Comparison of ENCODE assay signal across 18 cellular contexts in the genomic region with DNA sequence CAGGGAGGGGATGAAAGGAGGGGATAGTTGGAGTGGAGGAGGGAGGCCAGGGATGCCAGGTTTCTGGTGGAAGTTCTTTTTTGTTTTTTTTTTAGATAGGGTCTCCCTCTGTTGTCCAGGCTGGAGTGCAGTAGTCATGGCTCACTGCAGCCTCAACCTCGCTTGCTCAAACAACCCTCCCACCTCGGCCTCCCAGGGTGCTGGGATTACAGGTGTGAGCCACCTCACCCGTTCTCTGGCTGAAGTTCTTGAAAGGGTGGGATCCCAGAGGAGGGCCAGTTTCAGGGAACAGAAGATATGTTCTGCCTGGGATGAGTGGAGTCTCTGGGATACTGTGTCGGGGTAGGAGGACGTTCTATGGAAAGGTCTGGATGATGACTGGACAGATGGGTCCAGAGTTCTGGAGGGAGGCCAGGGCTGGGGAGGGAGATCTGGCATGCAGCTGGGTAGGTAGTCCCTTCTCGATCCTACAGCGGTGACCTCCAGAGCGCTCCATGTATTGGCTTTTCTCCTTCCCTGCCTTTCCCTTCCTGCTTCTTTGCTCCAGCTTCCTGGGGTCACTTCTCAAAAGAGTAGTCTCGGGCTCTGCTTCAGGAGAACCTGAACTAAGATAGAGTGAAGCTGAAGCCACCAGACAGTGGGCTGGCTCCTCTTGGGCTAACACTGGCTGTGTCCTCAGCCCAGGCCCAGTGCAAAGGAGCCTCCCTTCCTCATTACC. TPM values are rescaled to one million over a fixed set of nuclear protein-coding genes. Genes with fewer than 3 reads are reported as not detected.
DNase-seq lines count a peak whose midpoint lies in the region; ATAC-seq, FAIRE-seq and TF ChIP-seq lines count a peak whose summit lies in the region.
"Had no signal": no experiment of that assay in that cellular context is flagged by ENCODE, and none has a peak within 500 bp of the region (broad histone marks: within the 10 kb centered on the region; RNA-seq: fewer than 3 reads in every experiment).

No MANE protein-coding gene starts in this region.

- CTCF ChIA-PET in H1 (lab: Charles Lee; ENCODE audit: partially characterized antibody) = interaction anchor here (1.1 to 4.3 kb wide), 4 partner anchors 20 to 63 kb away, joined by 3 to 19 read pairs (median 8); no protein-coding TSS in a partner anchor

- no peaks in the 10 kb centered on the region for H3K79me1 ChIP-seq in H1 (ENCODE audit: low read depth, low read length)

- H2BK12ac ChIP-seq in H1 (ENCODE audit: low read depth, low read length) = no peak overlapping the region

- H2BK5ac ChIP-seq in H1 (ENCODE audit: low read depth, low read length) = 0 out of 2 replicates have a peak overlapping the region, but pooled peaks have one; percentile 8

- H3K4me3 Mint-ChIP-seq in stimulated activated naive CD8-positive, alpha-beta T cell treated with anti-CD3 and anti-CD28 coated beads, Interleukin-15, amount 100 ng/mL, for 72 hours = no peak overlapping the region
- H3K4me3 Mint-ChIP-seq in naive B cell = no peak overlapping the region
- H3K4me3 Mint-ChIP-seq in stimulated activated naive B cell treated with anti-CD40 and anti-IgM and Interleukin-4, amounts not matched to agents 10 μg/mL and 1 μg/mL and 100 μg/mL, for 72 hours = peak overlapping the region in 1 of 2 donors; percentile 19
- H3K4me3 Mint-ChIP-seq in effector memory CD8-positive, alpha-beta T cell = no peak overlapping the region
- H3K4me3 Mint-ChIP-seq: CD8-positive, alpha-beta T cell had no signal

- H3K79me2 ChIP-seq in H1 (ENCODE audit: control insufficient read depth in 1 of 2, insufficient read depth in 2 of 2, low read length in 2 of 2) = no peaks in the 10 kb centered on the region
- H3K79me2 ChIP-seq in Karpas-422 (ENCODE audit: low read length) = no peaks in the 10 kb centered on the region

- H3K56ac ChIP-seq in H1 (replicated peaks; ENCODE audit: insufficient read length, low read depth, low read length) = no peak overlapping the region

- no peak overlapping the region for H2BK120ac ChIP-seq in H1 (replicated peaks; ENCODE audit: low read depth, low read length)

- FAIRE-seq in H1 (lab: Jason Lieb, UNC) = no peak

- no peak overlapping the region for H4K91ac ChIP-seq in H1 (replicated peaks; ENCODE audit: insufficient read length, low read length)

- no peak overlapping the region for H2AFZ ChIP-seq in H1 (ENCODE audit: low read length)
- H2AFZ ChIP-seq in Karpas-422 (ENCODE audit: low read length) = no peak overlapping the region

- H3K9me2 ChIP-seq in Karpas-422 (replicated peaks; ENCODE audit: insufficient read depth, low read length) = no peaks in the 10 kb centered on the region

- H3K4me2 ChIP-seq in H1 (ENCODE audit: insufficient read depth in 1 of 2, low read depth in 2 of 2, low read length in 2 of 2) (no peak overlapping the region), Karpas-422 (ENCODE audit: low read depth, low read length, poor library complexity, severe bottlenecking) (no peak overlapping the region)
- H3K4me2 ChIP-seq: KMS-11 had no signal

- H3K9me3 Mint-ChIP-seq in stimulated activated naive CD8-positive, alpha-beta T cell treated with anti-CD3 and anti-CD28 coated beads, Interleukin-15, amount 100 ng/mL, for 72 hours = no peaks in the 10 kb centered on the region
- no peaks in the 10 kb centered on the region for H3K9me3 Mint-ChIP-seq in naive B cell
- no peaks in the 10 kb centered on the region for H3K9me3 Mint-ChIP-seq in stimulated activated naive B cell treated with anti-CD40 and anti-IgM and Interleukin-4, amounts not matched to agents 10 μg/mL and 1 μg/mL and 100 μg/mL, for 72 hours
- no peaks in the 10 kb centered on the region for H3K9me3 Mint-ChIP-seq in effector memory CD8-positive, alpha-beta T cell
- H3K9me3 Mint-ChIP-seq: CD8-positive, alpha-beta T cell had no signal

- no peak for TF ChIP-seq EP300 in H1 (IDR thresholded peaks at IDR 0.05; ENCODE audit: borderline replicate concordance in 1 of 2, low read depth in 2 of 2, low read length in 2 of 2)

- H3K18ac ChIP-seq in H1 (ENCODE audit: extremely low read depth, low read length) = no peak overlapping the region

- no peak for DNase-seq in stimulated activated naive CD8-positive, alpha-beta T cell treated with anti-CD3 and anti-CD28 coated beads, Interleukin-15, amount 100 ng/mL, for 72 hours
- no peak for DNase-seq in stimulated activated naive CD8-positive, alpha-beta T cell treated with anti-CD3 and anti-CD28 coated beads, Interleukin-15, Interleukin-2, amounts not matched to agents 100 U/mL and 50 U/mL, for 24 hours
- DNase-seq in H1 (ENCODE audit: low read depth in 1 of 2, low spot score in 2 of 2) (no peak), naive B cell (no peak), Karpas-422 (no peak)
- no peak for DNase-seq in stimulated activated naive B cell treated with anti-CD40 and anti-IgM and Interleukin-4, amounts not matched to agents 10 μg/mL and 1 μg/mL and 100 μg/mL, for 72 hours
- no peak for DNase-seq in stimulated activated CD8-positive, alpha-beta memory T cell treated with anti-CD3 and anti-CD28 coated beads, Interleukin-4, amount 100 ng/mL, for 48 hours
- DNase-seq in effector memory CD8-positive, alpha-beta T cell = no peak
- DNase-seq: CD8-positive, alpha-beta T cell; DND-41; GF-D8; H7; MG63; NCI-H1105; NCI-H187; NCI-H774; Right ventricle myocardium superior had no signal

- no peaks in the 10 kb centered on the region for H3K9me3 ChIP-seq in H1 (ENCODE audit: insufficient read depth in 2 of 2, low read depth in 1 of 2, low read length in 1 of 2)
- H3K9me3 ChIP-seq in Karpas-422 (ENCODE audit: low read length) = no peaks in the 10 kb centered on the region
- H3K9me3 ChIP-seq: MG63 had no signal

- TF ChIP-seq RAD21 in H1 (IDR thresholded peaks at IDR 0.05 in 1 of 2, conservative IDR thresholded peaks at IDR 0.05 in 1 of 2; ENCODE audit: low read depth in 2 of 2, low read length in 2 of 2) = no peak

- no peak overlapping the region for H3K23ac ChIP-seq in H1 (ENCODE audit: insufficient read length)

- no peaks in the 10 kb centered on the region for H3K23me2 ChIP-seq in H1 (ENCODE audit: low read depth, low read length)

- no peak for ATAC-seq in stimulated activated naive CD8-positive, alpha-beta T cell treated with anti-CD3 and anti-CD28 coated beads, Interleukin-15, amount 100 ng/mL, for 72 hours
- no peak for ATAC-seq in stimulated activated naive CD8-positive, alpha-beta T cell treated with anti-CD3 and anti-CD28 coated beads, Interleukin-15, Interleukin-2, amounts not matched to agents 100 U/mL and 50 U/mL, for 24 hours
- no peak for ATAC-seq in naive B cell (ENCODE audit: low read depth in 2 of 2)
- no peak for ATAC-seq in stimulated activated naive B cell treated with anti-CD40 and anti-IgM and Interleukin-4, amounts not matched to agents 10 μg/mL and 1 μg/mL and 100 μg/mL, for 72 hours (replicated peaks)
- ATAC-seq in effector memory CD8-positive, alpha-beta T cell (replicated peaks) = no peak
- ATAC-seq: CD8-positive, alpha-beta T cell had no signal

- no peaks in the 10 kb centered on the region for H3K36me3 Mint-ChIP-seq in naive B cell
- peaks cover 0 to 3% of the 10 kb centered on the region in 2 donors for H3K36me3 Mint-ChIP-seq in stimulated activated naive B cell treated with anti-CD40 and anti-IgM and Interleukin-4, amounts not matched to agents 10 μg/mL and 1 μg/mL and 100 μg/mL, for 72 hours
- no peaks in the 10 kb centered on the region for H3K36me3 Mint-ChIP-seq in effector memory CD8-positive, alpha-beta T cell (ENCODE audit: insufficient read depth)
- H3K36me3 Mint-ChIP-seq: CD8-positive, alpha-beta T cell had no signal

- no peaks in the 10 kb centered on the region for H4K20me1 ChIP-seq in H1 (replicated peaks in 1 of 2; ENCODE audit: control insufficient read depth in 1 of 2, insufficient read depth in 2 of 2, low read length in 2 of 2)
- H4K20me1 ChIP-seq in Karpas-422 (ENCODE audit: insufficient read depth, low read depth, low read length) = no peaks in the 10 kb centered on the region

- H3K4me3 ChIP-seq in H1 (ENCODE audit: extremely low read depth in 1 of 4, insufficient read depth in 2 of 4, low read depth in 3 of 4, low read length in 4 of 4) = no peak overlapping the region
- H3K4me3 ChIP-seq in Karpas-422 (ENCODE audit: low read length) = no peak overlapping the region
- H3K4me3 ChIP-seq: MG63 had no signal

- no peak for TF ChIP-seq CTCF in H1 (IDR thresholded peaks at IDR 0.05; ENCODE audit: control extremely low read depth in 1 of 3, insufficient read depth in 1 of 3, low read depth in 1 of 3, low read length in 3 of 3)

- H4K5ac ChIP-seq in H1 (ENCODE audit: insufficient read length, low read depth, low read length) = no peak overlapping the region

- no peak overlapping the region for H3K4ac ChIP-seq in H1 (replicated peaks; ENCODE audit: insufficient read length, low read depth, low read length)

- H2BK20ac ChIP-seq in H1 (ENCODE audit: low read length) = no peak overlapping the region

- H3K27me3 ChIP-seq in H1 (replicated peaks in 1 of 4; ENCODE audit: control insufficient read depth in 3 of 4, extremely low read depth in 1 of 4, insufficient read depth in 3 of 4, low read length in 3 of 4) = no peaks in the 10 kb centered on the region
- no peaks in the 10 kb centered on the region for H3K27me3 ChIP-seq in Karpas-422 (ENCODE audit: low read length)
- H3K27me3 ChIP-seq: MG63 had no signal

- peaks cover 0 to 8% (median 2%) of the 10 kb centered on the region in 4 experiments; a peak in 3 of 7 replicates for H3K4me1 ChIP-seq in H1 (replicated peaks in 1 of 4; ENCODE audit: control insufficient read depth in 3 of 4, insufficient read depth in 4 of 4, low read length in 3 of 4)
- peaks cover 28% of the 10 kb centered on the region for H3K4me1 ChIP-seq in Karpas-422 (ENCODE audit: low read length)

- H3K36me3 ChIP-seq in H1 (ENCODE audit: control insufficient read depth in 2 of 4, insufficient read depth in 4 of 4, low read length in 3 of 4) (no peaks in the 10 kb centered on the region), Karpas-422 (ENCODE audit: insufficient read depth, low read length) (no peaks in the 10 kb centered on the region)
- H3K36me3 ChIP-seq: MG63 had no signal

- 0 out of 2 replicates have a peak overlapping the region, but pooled peaks have one; percentile 20 for H4K8ac ChIP-seq in H1 (ENCODE audit: extremely low read depth, insufficient read depth, low read length)

- H3K14ac ChIP-seq in H1 (ENCODE audit: insufficient read length) = no peak overlapping the region

- H3K27ac ChIP-seq in H1 (ENCODE audit: low read depth, low read length) = no peak overlapping the region
- no peak overlapping the region for H3K27ac ChIP-seq in Karpas-422 (ENCODE audit: low read length)
- H3K27ac ChIP-seq: KMS-11 had no signal

- TF ChIP-seq POLR2A in H1 (IDR thresholded peaks at IDR 0.05; ENCODE audit: control extremely low read depth in 1 of 2, low read depth in 2 of 2, low read length in 2 of 2) = no peak

- peak overlapping the region; percentile 81; the same call in 1 of the 2 replicates for H2BK15ac ChIP-seq in H1 (ENCODE audit: low read length)

- H3K27me3 Mint-ChIP-seq in stimulated activated naive CD8-positive, alpha-beta T cell treated with anti-CD3 and anti-CD28 coated beads, Interleukin-15, amount 100 ng/mL, for 72 hours = no peaks in the 10 kb centered on the region
- no peaks in the 10 kb centered on the region for H3K27me3 Mint-ChIP-seq in naive B cell
- H3K27me3 Mint-ChIP-seq in stimulated activated naive B cell treated with anti-CD40 and anti-IgM and Interleukin-4, amounts not matched to agents 10 μg/mL and 1 μg/mL and 100 μg/mL, for 72 hours = no peaks in the 10 kb centered on the region
- no peaks in the 10 kb centered on the region for H3K27me3 Mint-ChIP-seq in effector memory CD8-positive, alpha-beta T cell

- H3K4me1 Mint-ChIP-seq in stimulated activated naive CD8-positive, alpha-beta T cell treated with anti-CD3 and anti-CD28 coated beads, Interleukin-15, amount 100 ng/mL, for 72 hours = peaks cover 24% of the 10 kb centered on the region
- H3K4me1 Mint-ChIP-seq in naive B cell = peaks cover 28 to 42% (median 33%) of the 10 kb centered on the region in 3 donors
- H3K4me1 Mint-ChIP-seq in stimulated activated naive B cell treated with anti-CD40 and anti-IgM and Interleukin-4, amounts not matched to agents 10 μg/mL and 1 μg/mL and 100 μg/mL, for 72 hours = peaks cover 39 to 56% of the 10 kb centered on the region in 2 donors
- peaks cover 14 to 15% of the 10 kb centered on the region in 2 donors for H3K4me1 Mint-ChIP-seq in effector memory CD8-positive, alpha-beta T cell (ENCODE audit: low read depth in 2 of 2)

- no peak overlapping the region for H2AK5ac ChIP-seq in H1 (ENCODE audit: low read depth, low read length)

- H3K27ac Mint-ChIP-seq in stimulated activated naive CD8-positive, alpha-beta T cell treated with anti-CD3 and anti-CD28 coated beads, Interleukin-15, amount 100 ng/mL, for 72 hours = peak overlapping the region; percentile 19 to 52
- H3K27ac Mint-ChIP-seq in naive B cell = peak overlapping the region in 5 of 6 donors; percentile 26 to 88 (median 67)
- H3K27ac Mint-ChIP-seq in stimulated activated naive B cell treated with anti-CD40 and anti-IgM and Interleukin-4, amounts not matched to agents 10 μg/mL and 1 μg/mL and 100 μg/mL, for 72 hours = peak overlapping the region; percentile 92
- H3K27ac Mint-ChIP-seq in effector memory CD8-positive, alpha-beta T cell = peak overlapping the region in 1 of 2 donors; percentile 29
- H3K27ac Mint-ChIP-seq: CD8-positive, alpha-beta T cell had no signal

- POLR2A ChIA-PET in H1 (lab: Charles Lee; ENCODE audit: partially characterized antibody) = interaction anchor here (1.4 to 7.7 kb wide), 2 partner anchors 14 to 66 kb away, joined by 4 to 50 read pairs; a partner anchor contains a TSS

- 93% methylated on average over 9 of the region's 9 CpGs; no CpG with 5 or more reads in 1 of the 2 experiments for WGBS in H1 (ENCODE audit: extremely low coverage in 1 of 2, insufficient coverage in 1 of 2, insufficient read length in 1 of 2, insufficient replicate concordance in 2 of 2, low coverage in 1 of 2, low lambda C conversion rate in 2 of 2, missing lambda C conversion rate in 1 of 2), 2 experiments

- H3K9ac ChIP-seq in H1 (replicated peaks in 1 of 4; ENCODE audit: extremely low read depth in 1 of 4, low read depth in 3 of 4, low read length in 3 of 4) (no peak overlapping the region), Karpas-422 (ENCODE audit: low read length) (no peak overlapping the region)
- H3K9ac ChIP-seq: KMS-11 had no signal

RNA-seq across cellular contexts. Expression of a gene that starts 12.7 kb away (rescaled TPM):
- 28.8 and 29.8 TPM in 2 replicates for total RNA-seq in H1 (2021; fragmentation: NEBNext Ultra II Directional; extraction: Animal tissue kit (Norgen Biotek cat#: 25700))
- 27.6 and 35.4 TPM in 2 replicates for polyA plus RNA-seq in H1 (2011; rRNA removed)
- polyA plus RNA-seq in H1 (2011; cell fraction: cytosol; rRNA removed) = 25.1 TPM
- polyA plus RNA-seq in H1 (2011; cell fraction: nucleus; rRNA removed) = 100 TPM
- polyA plus RNA-seq in H1 (2012, experiment 1 of 2) = 19.4 to 31.2 TPM (median 26.5 TPM) in 4 replicates
- polyA plus RNA-seq in H1 (2012, experiment 2 of 2) = 20.4 TPM
- 17.9 TPM for polyA plus RNA-seq in H1 (2013, experiment 1 of 2)
- 15.1 TPM for polyA plus RNA-seq in H1 (2013, experiment 2 of 2)
- polyA minus RNA-seq in H1 (2011; rRNA and poly(A)+ RNA removed) = 28.2 and 38.4 TPM in 2 replicates
- 28.6 TPM for polyA minus RNA-seq in H1 (2011; cell fraction: cytosol; rRNA and poly(A)+ RNA removed)
- 41.9 TPM for polyA minus RNA-seq in H1 (2011; cell fraction: nucleus; rRNA and poly(A)+ RNA removed)
- polyA plus RNA-seq in naive B cell (ENCODE audit: low read depth in 6 of 6) = 1 to 10 TPM in 5 of 6 donors, not detected in 1; 1.2 to 2.3 (median 1.7) TPM
- total RNA-seq in Karpas-422 (2014; rRNA removed; shearing (Covaris generic); ENCODE audit: low replicate concordance) = 39.9 and 41.5 TPM in 2 replicates

RNA-seq across cellular contexts. Expression of a gene that starts 43.8 kb away (rescaled TPM):
- 42.8 and 44.4 TPM in 2 replicates for total RNA-seq in H1 (2021; fragmentation: NEBNext Ultra II Directional; extraction: Animal tissue kit (Norgen Biotek cat#: 25700))
- polyA plus RNA-seq in H1 (2011; rRNA removed) (120 and 140 TPM in 2 replicates), naive B cell (ENCODE audit: low read depth in 6 of 6) (10 to 100 TPM; 19.4 to 39.0 (median 25.7) TPM)
- polyA plus RNA-seq in H1 (2011; cell fraction: cytosol; rRNA removed) = 98.6 TPM
- 64.4 TPM for polyA plus RNA-seq in H1 (2011; cell fraction: nucleus; rRNA removed)
- polyA plus RNA-seq in H1 (2012, experiment 1 of 2) = 60.6 to 68.4 TPM (median 64.0 TPM) in 4 replicates
- 70.1 TPM for polyA plus RNA-seq in H1 (2012, experiment 2 of 2)
- polyA plus RNA-seq in H1 (2013, experiment 1 of 2) = 48.6 TPM
- polyA plus RNA-seq in H1 (2013, experiment 2 of 2) = 56.1 TPM
- 46.6 and 52.2 TPM in 2 replicates for polyA minus RNA-seq in H1 (2011; rRNA and poly(A)+ RNA removed)
- 22.8 TPM for polyA minus RNA-seq in H1 (2011; cell fraction: cytosol; rRNA and poly(A)+ RNA removed)
- polyA minus RNA-seq in H1 (2011; cell fraction: nucleus; rRNA and poly(A)+ RNA removed) = 16.5 TPM
- 7.7 and 8.5 TPM in 2 replicates for total RNA-seq in Karpas-422 (2014; rRNA removed; shearing (Covaris generic); ENCODE audit: low replicate concordance)
